10 cellular contexts compared by ENCODE assay signal in genomic region chr3:154060606-154061380, GRCh38.
DNase-seq lines count a peak whose midpoint lies in the region; ATAC-seq and TF ChIP-seq lines count a peak whose summit lies in the region.
"Had no signal": no experiment of that assay in that cellular context is flagged by ENCODE, and none has a peak within 500 bp of the region (broad histone marks: within the 10 kb centered on the region; RNA-seq: fewer than 3 reads in every experiment).

No MANE protein-coding gene starts in this region.

- POLR2A ChIA-PET in PC-3 (lab: Charles Lee; ENCODE audit: unreplicated experiment) = no interaction called here
- POLR2A ChIA-PET in activated CD8-positive, alpha-beta T cell treated with anti-CD3 and anti-CD28 coated beads, Interleukin-2, amount 10 ng/mL, durations not matched to agents 7 days and 5 days (lab: Charles Lee) = no interaction called here

- H4K20me1 ChIP-seq in PC-3 (ENCODE audit: low read length) = no peaks in the 10 kb centered on the region

- H3F3A ChIP-seq in PC-3 (ENCODE audit: low read length, unreplicated experiment) = no peaks in the 10 kb centered on the region

- peak; percentile 66 for DNase-seq in GM03348 (ENCODE audit: low spot score)
- DNase-seq in cardiac fibroblast (ENCODE audit: low read depth in 2 of 2) = peak; percentile 83 to 97
- peak; percentile 36 for DNase-seq in iPS DF 4.7 (ENCODE audit: extremely low read depth, low spot score)
- DNase-seq in prostate gland (ENCODE audit: low spot score) = peak; percentile 8
- DNase-seq in PC-3 = no peak
- no peak for DNase-seq in activated CD8-positive, alpha-beta T cell treated with anti-CD3 and anti-CD28 coated beads, Interleukin-2, amount 10 ng/mL, durations not matched to agents 7 days and 5 days
- DNase-seq in activated naive CD4-positive, alpha-beta T cell treated with anti-CD3 and anti-CD28 coated beads, Interleukin-2, amount 10 ng/mL, durations not matched to agents 7 days and 5 days = no peak
- DNase-seq: CD8-positive, alpha-beta memory T cell had no signal

- H3K27ac Mint-ChIP-seq in activated CD8-positive, alpha-beta T cell treated with anti-CD3 and anti-CD28 coated beads, Interleukin-2, amount 10 ng/mL, durations not matched to agents 7 days and 5 days = no peak overlapping the region
- H3K27ac Mint-ChIP-seq in activated naive CD4-positive, alpha-beta T cell treated with anti-CD3 and anti-CD28 coated beads, Interleukin-2, amount 10 ng/mL, durations not matched to agents 7 days and 5 days = no peak overlapping the region
- H3K27ac Mint-ChIP-seq: activated naive CD4-positive, alpha-beta T cell treated with anti-CD3 and anti-CD28 coated beads, Interleukin-2, amount 50 U/mL, for 24 hours; CD8-positive, alpha-beta memory T cell had no signal

- no peak overlapping the region for H3K9ac ChIP-seq in PC-3 (ENCODE audit: low read length)

- H3K27me3 Mint-ChIP-seq in activated CD8-positive, alpha-beta T cell treated with anti-CD3 and anti-CD28 coated beads, Interleukin-2, amount 10 ng/mL, durations not matched to agents 7 days and 5 days (ENCODE audit: low read depth) = no peaks in the 10 kb centered on the region
- no peaks in the 10 kb centered on the region for H3K27me3 Mint-ChIP-seq in activated naive CD4-positive, alpha-beta T cell treated with anti-CD3 and anti-CD28 coated beads, Interleukin-2, amount 10 ng/mL, durations not matched to agents 7 days and 5 days
- H3K27me3 Mint-ChIP-seq: CD8-positive, alpha-beta memory T cell had no signal

- H3K9me3 ChIP-seq in prostate gland (no peaks in the 10 kb centered on the region), PC-3 (ENCODE audit: low read length) (no peaks in the 10 kb centered on the region)

- no peaks in the 10 kb centered on the region for H3K79me2 ChIP-seq in PC-3 (ENCODE audit: low read length)

- WGBS in prostate gland = 48% methylated on average over 5 of the region's 5 CpGs

- H3K27me3 ChIP-seq in prostate gland (replicated peaks; ENCODE audit: insufficient read depth) = no peaks in the 10 kb centered on the region
- H3K27me3 ChIP-seq in PC-3 (ENCODE audit: low read length) = no peaks in the 10 kb centered on the region

- no peak overlapping the region for H3K4me3 ChIP-seq in cardiac fibroblast (replicated peaks in 1 of 2; ENCODE audit: low read depth in 2 of 2, low read length in 2 of 2)
- H3K4me3 ChIP-seq in prostate gland = no peak overlapping the region
- no peak overlapping the region for H3K4me3 ChIP-seq in PC-3 (ENCODE audit: low read length)

- H3K4me1 ChIP-seq in prostate gland (replicated peaks) (no peaks in the 10 kb centered on the region), PC-3 (ENCODE audit: insufficient read depth, low read length) (no peaks in the 10 kb centered on the region)

- no peaks in the 10 kb centered on the region for H3K36me3 Mint-ChIP-seq in activated CD8-positive, alpha-beta T cell treated with anti-CD3 and anti-CD28 coated beads, Interleukin-2, amount 10 ng/mL, durations not matched to agents 7 days and 5 days (ENCODE audit: low read depth)
- no peaks in the 10 kb centered on the region for H3K36me3 Mint-ChIP-seq in activated naive CD4-positive, alpha-beta T cell treated with anti-CD3 and anti-CD28 coated beads, Interleukin-2, amount 10 ng/mL, durations not matched to agents 7 days and 5 days
- H3K36me3 Mint-ChIP-seq: activated naive CD4-positive, alpha-beta T cell treated with anti-CD3 and anti-CD28 coated beads, Interleukin-2, amount 50 U/mL, for 24 hours; CD8-positive, alpha-beta memory T cell had no signal

- BruUV-seq in PC-3 (replicated peaks; lab: Mats Ljungman, UMichigan) = no TSS peak

- H3K27ac ChIP-seq in prostate gland (no peak overlapping the region), PC-3 (ENCODE audit: low read length) (no peak overlapping the region)

- ATAC-seq in PC-3 (no peak), HG02610 (IDR thresholded peaks at IDR 0.05; ENCODE audit: unreplicated experiment) (no peak)
- no peak for ATAC-seq in activated CD8-positive, alpha-beta T cell treated with anti-CD3 and anti-CD28 coated beads, Interleukin-2, amount 10 ng/mL, durations not matched to agents 7 days and 5 days

- H3K36me3 ChIP-seq in prostate gland (no peaks in the 10 kb centered on the region), PC-3 (ENCODE audit: low read depth, low read length) (no peaks in the 10 kb centered on the region)

- no peak overlapping the region for H3K4me2 ChIP-seq in PC-3 (ENCODE audit: low read length)

- intact Hi-C loops in prostate gland (cut with DNase I) = no loop called here
- intact Hi-C loops in PC-3 (cut with micrococcal nuclease) = no loop called here

- TF ChIP-seq CTCF in cardiac fibroblast (IDR thresholded peaks at IDR 0.05; ENCODE audit: low read depth, low read length) (no peak), prostate gland (IDR thresholded peaks at IDR 0.05) (no peak), PC-3 (conservative IDR thresholded peaks at IDR 0.05; ENCODE audit: low read depth, low read length) (no peak)

- H3K4me1 Mint-ChIP-seq in activated CD8-positive, alpha-beta T cell treated with anti-CD3 and anti-CD28 coated beads, Interleukin-2, amount 10 ng/mL, durations not matched to agents 7 days and 5 days (ENCODE audit: low read depth) = no peaks in the 10 kb centered on the region
- H3K4me1 Mint-ChIP-seq in activated naive CD4-positive, alpha-beta T cell treated with anti-CD3 and anti-CD28 coated beads, Interleukin-2, amount 10 ng/mL, durations not matched to agents 7 days and 5 days = no peaks in the 10 kb centered on the region
- H3K4me1 Mint-ChIP-seq: activated naive CD4-positive, alpha-beta T cell treated with anti-CD3 and anti-CD28 coated beads, Interleukin-2, amount 50 U/mL, for 24 hours; CD8-positive, alpha-beta memory T cell had no signal

- H3K9me3 Mint-ChIP-seq in activated CD8-positive, alpha-beta T cell treated with anti-CD3 and anti-CD28 coated beads, Interleukin-2, amount 10 ng/mL, durations not matched to agents 7 days and 5 days (ENCODE audit: insufficient read depth) = no peaks in the 10 kb centered on the region
- H3K9me3 Mint-ChIP-seq in activated naive CD4-positive, alpha-beta T cell treated with anti-CD3 and anti-CD28 coated beads, Interleukin-2, amount 10 ng/mL, durations not matched to agents 7 days and 5 days = no peaks in the 10 kb centered on the region
- H3K9me3 Mint-ChIP-seq: activated naive CD4-positive, alpha-beta T cell treated with anti-CD3 and anti-CD28 coated beads, Interleukin-2, amount 50 U/mL, for 24 hours; CD8-positive, alpha-beta memory T cell had no signal

- no peaks in the 10 kb centered on the region for H3K9me2 ChIP-seq in PC-3 (replicated peaks; ENCODE audit: low read length)

- TF ChIP-seq POLR2A in prostate gland (IDR thresholded peaks at IDR 0.05) = no peak

- CTCF ChIA-PET in PC-3 (lab: Charles Lee) = no interaction called here
- CTCF ChIA-PET in activated CD8-positive, alpha-beta T cell treated with anti-CD3 and anti-CD28 coated beads, Interleukin-2, amount 10 ng/mL, durations not matched to agents 7 days and 5 days (lab: Charles Lee) = no interaction called here
- CTCF ChIA-PET in activated naive CD4-positive, alpha-beta T cell treated with anti-CD3 and anti-CD28 coated beads, Interleukin-2, amount 10 ng/mL, durations not matched to agents 7 days and 5 days (lab: Charles Lee) = no interaction called here

- no peak overlapping the region for H3K4me3 Mint-ChIP-seq in activated CD8-positive, alpha-beta T cell treated with anti-CD3 and anti-CD28 coated beads, Interleukin-2, amount 10 ng/mL, durations not matched to agents 7 days and 5 days
- no peak overlapping the region for H3K4me3 Mint-ChIP-seq in activated naive CD4-positive, alpha-beta T cell treated with anti-CD3 and anti-CD28 coated beads, Interleukin-2, amount 10 ng/mL, durations not matched to agents 7 days and 5 days
- H3K4me3 Mint-ChIP-seq: activated naive CD4-positive, alpha-beta T cell treated with anti-CD3 and anti-CD28 coated beads, Interleukin-2, amount 50 U/mL, for 24 hours; CD8-positive, alpha-beta memory T cell had no signal

- H2AFZ ChIP-seq in PC-3 (ENCODE audit: low read length) = no peak overlapping the region

Comparison
In these comparisons a context has a peak if more than half of its experiments do, and no peak if none do; other contexts are left out.
1. DNase-seq: peak in GM03348 (single experiment), cardiac fibroblast (2 of 2), iPS DF 4.7 (single experiment) and prostate gland (single experiment); none in PC-3 (single experiment), activated CD8-positive, alpha-beta T cell treated with anti-CD3 and anti-CD28 coated beads, Interleukin-2, amount 10 ng/mL, durations not matched to agents 7 days and 5 days (single experiment) and activated naive CD4-positive, alpha-beta T cell treated with anti-CD3 and anti-CD28 coated beads, Interleukin-2, amount 10 ng/mL, durations not matched to agents 7 days and 5 days (single experiment).